1 cellular context compared by ENCODE assay signal in the genomic region with DNA sequence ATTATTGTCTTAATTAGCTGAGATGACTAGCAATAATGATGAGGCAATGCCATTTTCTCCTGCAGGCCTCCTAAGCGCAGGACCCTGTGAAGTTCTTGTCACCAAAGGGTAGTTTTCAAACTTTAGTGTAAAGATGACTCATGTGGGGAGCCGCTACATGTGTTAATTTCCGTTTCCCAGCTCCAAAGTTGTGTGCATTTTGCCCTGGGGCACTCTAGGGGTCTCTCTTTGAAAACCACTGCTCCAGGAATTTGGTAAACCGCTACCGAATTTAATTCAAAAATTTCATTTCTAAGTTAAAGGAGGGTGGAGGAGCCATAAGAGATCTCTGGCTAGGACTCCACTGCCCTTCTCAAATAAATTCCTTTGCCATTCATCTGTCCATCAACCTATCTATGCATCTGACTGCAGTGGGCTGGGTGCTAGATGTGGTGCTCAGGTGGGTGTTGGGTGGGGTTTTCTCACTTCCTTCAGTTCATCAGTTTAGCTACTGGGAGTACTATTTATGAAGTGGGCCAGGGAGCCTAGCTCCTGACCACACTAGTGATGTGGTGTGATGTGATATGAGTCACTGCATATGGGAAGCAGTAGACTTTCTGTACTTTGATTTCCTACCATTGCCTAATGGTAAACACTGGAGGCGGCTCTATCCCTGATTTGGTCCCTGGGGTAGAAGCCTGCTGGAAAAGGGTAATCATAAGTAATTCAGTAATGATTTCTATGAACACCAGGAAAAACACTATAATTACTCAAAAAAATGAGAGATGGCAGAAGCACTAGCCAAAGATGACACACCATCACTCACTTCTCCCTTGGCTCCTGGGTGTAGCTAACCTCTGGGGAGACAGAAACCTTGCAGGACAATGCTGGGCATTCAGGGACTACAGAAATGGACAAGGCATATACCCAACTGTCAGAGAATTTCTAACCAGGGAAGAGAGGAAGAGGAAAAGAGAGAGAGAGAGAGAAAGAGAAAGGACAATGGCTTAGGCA.
TF ChIP-seq lines count a peak whose summit lies in the region.

No MANE protein-coding gene starts in this region.

TF ChIP-seq in HCT116, 20 proteins besides CTCF, POLR2A, EP300 and RAD21:
- TF ChIP-seq JUND (IDR thresholded peaks at IDR 0.05) (no peak), FOSL1 (IDR thresholded peaks at IDR 0.05; ENCODE audit: low read depth) (0 out of 2 replicates have a peak, but pooled peaks have one; percentile 34), SIN3A (IDR thresholded peaks at IDR 0.05; ENCODE audit: low read depth) (no peak), YY1 (IDR thresholded peaks at IDR 0.05; ENCODE audit: extremely low read depth, insufficient replicate concordance, low read depth, low read length) (no peak)
TF ChIP-seq in HCT116: peak in this region for 1.
